In genomic region chr12:128820253-128820652, GRCh38 we compare ENCODE assay signal across 1 cellular context.
TF ChIP-seq lines count a peak whose summit lies in the region.

No MANE protein-coding gene starts in this region.

TF ChIP-seq in H1, 55 proteins besides CTCF, POLR2A, EP300 and RAD21:
- TF ChIP-seq TCF12 (IDR thresholded peaks at IDR 0.05; ENCODE audit: low read depth, low read length) (no peak), SIN3A (conservative IDR thresholded peaks at IDR 0.05 in 1 of 2, IDR thresholded peaks at IDR 0.05 in 1 of 2; ENCODE audit: low read depth in 1 of 2, low read length in 2 of 2) (no peak), CREB1 (IDR thresholded peaks at IDR 0.05) (no peak), RXRA (IDR thresholded peaks at IDR 0.05; ENCODE audit: insufficient read depth, low read depth, low read length) (no peak), RNF2 (IDR thresholded peaks at IDR 0.05; ENCODE audit: borderline replicate concordance, low read depth, low read length, missing control alignments, poor library complexity, severe bottlenecking) (no peak), E2F6 (IDR thresholded peaks at IDR 0.05) (no peak), BRCA1 (IDR thresholded peaks at IDR 0.05; ENCODE audit: low read depth, low read length) (no peak), SAP30 (IDR thresholded peaks at IDR 0.05; ENCODE audit: insufficient read depth, insufficient replicate concordance, low read length) (no peak), ZNF274 (IDR thresholded peaks at IDR 0.05; ENCODE audit: borderline replicate concordance, extremely low read depth, low read length) (no peak), YY1 (IDR thresholded peaks at IDR 0.05; ENCODE audit: low read depth, low read length) (no peak)
